In genomic region chr9:38026021-38026809, GRCh38 we compare ENCODE assay signal across 9 cellular contexts. TPM values are rescaled to one million over a fixed set of nuclear protein-coding genes. Genes with fewer than 3 reads are reported as not detected.
A peak's percentile ranks its signal among the peaks of the same experiment; 100 is the strongest.
DNase-seq lines count a peak whose midpoint lies in the region; ATAC-seq, FAIRE-seq and TF ChIP-seq lines count a peak whose summit lies in the region.
"Had no signal": no experiment of that assay in that cellular context is flagged by ENCODE, and none has a peak within 500 bp of the region (broad histone marks: within the 10 kb centered on the region; RNA-seq: fewer than 3 reads in every experiment).

No MANE protein-coding gene starts in this region.

- H3K27me3 ChIP-seq in ACC112 (ENCODE audit: insufficient read depth, low read length) (no peaks in the 10 kb centered on the region), adipocyte (replicated peaks; ENCODE audit: control insufficient read depth, insufficient read depth, low read length) (no peaks in the 10 kb centered on the region)

- H3K4me1 ChIP-seq in ACC112 (ENCODE audit: control insufficient read depth, insufficient read depth, low read length, unreplicated experiment) = peaks cover 57% of the 10 kb centered on the region
- H3K4me1 ChIP-seq in adipocyte (ENCODE audit: control insufficient read depth, insufficient read depth, low read length) = peaks cover 44% of the 10 kb centered on the region

- no peaks in the 10 kb centered on the region for H3K27me3 Mint-ChIP-seq in activated T-helper 2 cell treated with anti-CD3 and anti-CD28 coated beads, Interferon-gamma antibody, Interleukin-2, Interleukin-4, amounts not matched to agents 10 μg/mL and 5 μg/mL and 100 μg/mL, durations not matched to agents 14 hours and 24 hours and 36 hours (ENCODE audit: low read depth)
- H3K27me3 Mint-ChIP-seq: stimulated activated naive CD8-positive, alpha-beta T cell treated with anti-CD3 and anti-CD28 coated beads, Interleukin-15, Interleukin-2, amounts not matched to agents 100 ng/mL and 50 ng/mL, for 24 hours had no signal

- no peak for TF ChIP-seq POLR2A in GM12891 (IDR thresholded peaks at IDR 0.05; ENCODE audit: low read depth, low read length)

- peaks cover 5% of the 10 kb centered on the region for H3K4me1 Mint-ChIP-seq in activated T-helper 2 cell treated with anti-CD3 and anti-CD28 coated beads, Interferon-gamma antibody, Interleukin-2, Interleukin-4, amounts not matched to agents 10 μg/mL and 5 μg/mL and 100 μg/mL, durations not matched to agents 14 hours and 24 hours and 36 hours (ENCODE audit: low read depth)

- peak overlapping the region; percentile 67 for H3K9ac ChIP-seq in adipocyte (ENCODE audit: low read length)

- H3K4me3 Mint-ChIP-seq in activated T-helper 2 cell treated with anti-CD3 and anti-CD28 coated beads, Interferon-gamma antibody, Interleukin-2, Interleukin-4, amounts not matched to agents 10 μg/mL and 5 μg/mL and 100 μg/mL, durations not matched to agents 14 hours and 24 hours and 36 hours (ENCODE audit: low read depth) = no peak overlapping the region
- H3K4me3 Mint-ChIP-seq: stimulated activated naive CD8-positive, alpha-beta T cell treated with anti-CD3 and anti-CD28 coated beads, Interleukin-15, Interleukin-2, amounts not matched to agents 100 ng/mL and 50 ng/mL, for 24 hours had no signal

- no peak for ATAC-seq in GM18909 (IDR thresholded peaks at IDR 0.05; ENCODE audit: poor library complexity, unreplicated experiment)

- H2AFZ ChIP-seq in ACC112 (ENCODE audit: low read length, unreplicated experiment) = no peak overlapping the region

- H3K4me3 ChIP-seq in ACC112 (ENCODE audit: low read depth, low read length) = peak overlapping the region; percentile 35
- peak overlapping the region; percentile 14 for H3K4me3 ChIP-seq in adipocyte (ENCODE audit: low read length)

- H3K36me3 ChIP-seq in ACC112 (ENCODE audit: insufficient read depth, low read length) (no peaks in the 10 kb centered on the region), adipocyte (ENCODE audit: control insufficient read depth, insufficient read depth, low read length, severe bottlenecking) (peaks cover 3% of the 10 kb centered on the region)

- FAIRE-seq in GM12891 (lab: Jason Lieb, UNC) = no peak

- no peak overlapping the region for H3K27ac Mint-ChIP-seq in activated T-helper 2 cell treated with anti-CD3 and anti-CD28 coated beads, Interferon-gamma antibody, Interleukin-2, Interleukin-4, amounts not matched to agents 10 μg/mL and 5 μg/mL and 100 μg/mL, durations not matched to agents 14 hours and 24 hours and 36 hours
- H3K27ac Mint-ChIP-seq: stimulated activated naive CD8-positive, alpha-beta T cell treated with anti-CD3 and anti-CD28 coated beads, Interleukin-15, Interleukin-2, amounts not matched to agents 100 ng/mL and 50 ng/mL, for 24 hours had no signal

- H3K27ac ChIP-seq in ACC112 (ENCODE audit: low read depth, low read length) (peak overlapping the region; percentile 99), temporal lobe (ENCODE audit: low read depth, low read length) (peak overlapping the region; percentile 85)

- H3K79me2 ChIP-seq in ACC112 (ENCODE audit: control insufficient read depth, insufficient read depth, low read length, unreplicated experiment) = peaks cover 84% of the 10 kb centered on the region

- H3K36me3 Mint-ChIP-seq in activated T-helper 2 cell treated with anti-CD3 and anti-CD28 coated beads, Interferon-gamma antibody, Interleukin-2, Interleukin-4, amounts not matched to agents 10 μg/mL and 5 μg/mL and 100 μg/mL, durations not matched to agents 14 hours and 24 hours and 36 hours (ENCODE audit: low read depth) = no peaks in the 10 kb centered on the region

- intact Hi-C loops in activated T-helper 2 cell treated with anti-CD3 and anti-CD28 coated beads, Interferon-gamma antibody, Interleukin-2, Interleukin-4, amounts not matched to agents 10 μg/mL and 5 μg/mL and 100 μg/mL, durations not matched to agents 14 hours and 24 hours and 36 hours (cut with micrococcal nuclease) = loop anchor here (10.0 kb wide), 1 partner anchor 59 kb away; no protein-coding TSS in a partner anchor

- DNase-seq in HT-29 (ENCODE audit: low spot score) = peak; percentile 56
- peak; percentile 89 for DNase-seq in adipocyte (ENCODE audit: low read depth)
- DNase-seq in iris pigment epithelial cell (ENCODE audit: low read depth) = peak; percentile 97
- DNase-seq in activated T-helper 2 cell treated with anti-CD3 and anti-CD28 coated beads, Interferon-gamma antibody, Interleukin-2, Interleukin-4, amounts not matched to agents 10 μg/mL and 5 μg/mL and 100 μg/mL, durations not matched to agents 14 hours and 24 hours and 36 hours (ENCODE audit: low spot score) = no peak
- no peak for DNase-seq in GM12891 (ENCODE audit: insufficient read length, low spot score)

- H3K9me3 ChIP-seq in adipocyte (ENCODE audit: control insufficient read depth, low read length) = no peaks in the 10 kb centered on the region

- H3K9me3 Mint-ChIP-seq in activated T-helper 2 cell treated with anti-CD3 and anti-CD28 coated beads, Interferon-gamma antibody, Interleukin-2, Interleukin-4, amounts not matched to agents 10 μg/mL and 5 μg/mL and 100 μg/mL, durations not matched to agents 14 hours and 24 hours and 36 hours = no peaks in the 10 kb centered on the region
- H3K9me3 Mint-ChIP-seq: stimulated activated naive CD8-positive, alpha-beta T cell treated with anti-CD3 and anti-CD28 coated beads, Interleukin-15, Interleukin-2, amounts not matched to agents 100 ng/mL and 50 ng/mL, for 24 hours had no signal

TF ChIP-seq in GM12891, 5 proteins besides CTCF, POLR2A, EP300 and RAD21:
- no peak for TF ChIP-seq PAX5 (IDR thresholded peaks at IDR 0.05; ENCODE audit: insufficient read depth, low read length, severe bottlenecking)
- no peak for TF ChIP-seq SPI1 (IDR thresholded peaks at IDR 0.05; ENCODE audit: low read depth, low read length)
- TF ChIP-seq TAF1 (IDR thresholded peaks at IDR 0.05; ENCODE audit: low read depth, low read length) = no peak
- TF ChIP-seq POLR2AphosphoS5 (IDR thresholded peaks at IDR 0.05; ENCODE audit: low read depth, low read length) = no peak
- TF ChIP-seq POU2F2 (IDR thresholded peaks at IDR 0.05; ENCODE audit: low read depth, low read length) = no peak

RNA-seq across cellular contexts. Expression of gene SHB, which starts 42.8 kb away (rescaled TPM):
- 54.8 and 65.4 TPM in 2 replicates for total RNA-seq in HT-29 (2014; rRNA removed; shearing (Covaris generic))
- 11.3 TPM for total RNA-seq in temporal lobe
- 1.7 and 1.9 TPM in 2 replicates for total RNA-seq in activated T-helper 2 cell treated with anti-CD3 and anti-CD28 coated beads, Interferon-gamma antibody, Interleukin-2, Interleukin-4, amounts not matched to agents 10 μg/mL and 5 μg/mL and 100 μg/mL, durations not matched to agents 14 hours and 24 hours and 36 hours
- 2.7 TPM for polyA plus RNA-seq in GM12891 (2012; ENCODE audit: low read depth, missing spikeins)

Comparison
In these comparisons a context has a peak if more than half of its experiments do, and no peak if none do; other contexts are left out.
1. DNase-seq: peak in HT-29 (single experiment), adipocyte (single experiment) and iris pigment epithelial cell (single experiment); none in activated T-helper 2 cell treated with anti-CD3 and anti-CD28 coated beads, Interferon-gamma antibody, Interleukin-2, Interleukin-4, amounts not matched to agents 10 μg/mL and 5 μg/mL and 100 μg/mL, durations not matched to agents 14 hours and 24 hours and 36 hours (single experiment) and GM12891 (single experiment).